ENCODE assay signal across 2 cellular contexts in the genomic region with DNA sequence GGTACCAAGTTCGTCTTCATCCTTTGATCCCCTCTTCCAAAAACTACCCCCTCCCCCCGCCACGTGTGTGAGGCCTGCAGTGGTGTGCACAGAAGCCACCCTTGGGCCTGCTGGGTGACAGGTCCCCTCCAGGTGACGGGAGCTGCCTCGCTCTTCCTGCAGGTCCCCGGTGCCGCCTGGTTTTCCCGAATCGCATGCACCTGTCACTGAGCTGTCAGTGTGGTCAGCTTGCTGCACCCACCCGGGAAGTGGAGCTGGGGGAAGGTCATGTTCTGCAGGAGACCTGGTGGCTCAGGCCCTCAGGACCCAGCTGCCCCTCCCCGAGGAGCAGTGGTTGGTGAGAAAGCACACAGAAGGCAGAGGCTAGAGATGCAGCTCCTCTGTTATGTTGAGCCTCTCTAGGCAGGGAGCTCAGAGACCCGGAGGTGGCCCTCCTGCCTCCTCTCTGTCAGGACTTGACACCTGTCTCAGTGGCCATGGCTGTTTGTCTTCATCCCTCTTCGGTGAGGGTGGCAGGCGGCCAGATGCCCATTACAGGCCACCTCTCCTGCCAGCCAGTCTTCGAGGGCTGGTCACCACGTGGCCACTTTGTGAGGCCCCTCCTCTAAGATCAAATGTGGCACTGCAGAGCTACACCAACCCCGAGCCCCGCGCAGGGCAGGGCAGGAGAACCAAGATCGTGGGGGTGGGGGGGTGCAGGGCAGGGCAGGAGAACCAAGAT.
TF ChIP-seq lines count a peak whose summit lies in the region.

No MANE protein-coding gene starts in this region.

TF ChIP-seq in K562, 482 proteins besides CTCF, POLR2A, EP300 and RAD21:
- TF ChIP-seq CBX8 (IDR thresholded peaks at IDR 0.05; ENCODE audit: borderline replicate concordance, extremely low read depth, low read depth, low read length, poor library complexity, severe bottlenecking): no peak
- no peak for TF ChIP-seq HDAC6 (IDR thresholded peaks at IDR 0.05; ENCODE audit: low read depth, low read length)
- TF ChIP-seq POLR2G (IDR thresholded peaks at IDR 0.05; ENCODE audit: low read depth, low read length): 0 out of 2 replicates have a peak, but pooled peaks have one; percentile 14
- no peak for TF ChIP-seq PYGO2 (tag; IDR thresholded peaks at IDR 0.05)
- no peak for TF ChIP-seq SPI1 (IDR thresholded peaks at IDR 0.05; ENCODE audit: borderline replicate concordance, low read depth, low read length)
- TF ChIP-seq, protein P1, sequence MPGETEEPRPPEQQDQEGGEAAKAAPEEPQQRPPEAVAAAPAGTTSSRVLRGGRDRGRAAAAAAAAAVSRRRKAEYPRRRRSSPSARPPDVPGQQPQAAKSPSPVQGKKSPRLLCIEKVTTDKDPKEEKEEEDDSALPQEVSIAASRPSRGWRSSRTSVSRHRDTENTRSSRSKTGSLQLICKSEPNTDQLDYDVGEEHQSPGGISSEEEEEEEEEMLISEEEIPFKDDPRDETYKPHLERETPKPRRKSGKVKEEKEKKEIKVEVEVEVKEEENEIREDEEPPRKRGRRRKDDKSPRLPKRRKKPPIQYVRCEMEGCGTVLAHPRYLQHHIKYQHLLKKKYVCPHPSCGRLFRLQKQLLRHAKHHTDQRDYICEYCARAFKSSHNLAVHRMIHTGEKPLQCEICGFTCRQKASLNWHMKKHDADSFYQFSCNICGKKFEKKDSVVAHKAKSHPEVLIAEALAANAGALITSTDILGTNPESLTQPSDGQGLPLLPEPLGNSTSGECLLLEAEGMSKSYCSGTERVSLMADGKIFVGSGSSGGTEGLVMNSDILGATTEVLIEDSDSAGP (CRISPR knock-in tag; IDR thresholded peaks at IDR 0.05): no peak

TF ChIP-seq in HepG2, 621 proteins besides CTCF, POLR2A, EP300 and RAD21:
- no peak for TF ChIP-seq NCOA1 (CRISPR knock-in tag; IDR thresholded peaks at IDR 0.05)
- TF ChIP-seq HOXA3 (CRISPR knock-in tag; IDR thresholded peaks at IDR 0.05): no peak
- no peak for TF ChIP-seq ZNF747 (CRISPR knock-in tag; IDR thresholded peaks at IDR 0.05; ENCODE audit: borderline replicate concordance)
- TF ChIP-seq ZNF670 (CRISPR knock-in tag; IDR thresholded peaks at IDR 0.05; ENCODE audit: borderline replicate concordance): no peak
- TF ChIP-seq ONECUT2 (CRISPR knock-in tag; IDR thresholded peaks at IDR 0.05): no peak
- TF ChIP-seq, protein P2, sequence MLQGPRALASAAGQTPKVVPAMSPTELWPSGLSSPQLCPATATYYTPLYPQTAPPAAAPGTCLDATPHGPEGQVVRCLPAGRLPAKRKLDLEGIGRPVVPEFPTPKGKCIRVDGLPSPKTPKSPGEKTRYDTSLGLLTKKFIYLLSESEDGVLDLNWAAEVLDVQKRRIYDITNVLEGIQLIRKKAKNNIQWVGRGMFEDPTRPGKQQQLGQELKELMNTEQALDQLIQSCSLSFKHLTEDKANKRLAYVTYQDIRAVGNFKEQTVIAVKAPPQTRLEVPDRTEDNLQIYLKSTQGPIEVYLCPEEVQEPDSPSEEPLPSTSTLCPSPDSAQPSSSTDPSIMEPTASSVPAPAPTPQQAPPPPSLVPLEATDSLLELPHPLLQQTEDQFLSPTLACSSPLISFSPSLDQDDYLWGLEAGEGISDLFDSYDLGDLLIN (CRISPR knock-in tag; IDR thresholded peaks at IDR 0.05; ENCODE audit: borderline replicate concordance): no peak
- TF ChIP-seq DMAP1 (CRISPR knock-in tag; IDR thresholded peaks at IDR 0.05): no peak
- TF ChIP-seq, protein P3, sequence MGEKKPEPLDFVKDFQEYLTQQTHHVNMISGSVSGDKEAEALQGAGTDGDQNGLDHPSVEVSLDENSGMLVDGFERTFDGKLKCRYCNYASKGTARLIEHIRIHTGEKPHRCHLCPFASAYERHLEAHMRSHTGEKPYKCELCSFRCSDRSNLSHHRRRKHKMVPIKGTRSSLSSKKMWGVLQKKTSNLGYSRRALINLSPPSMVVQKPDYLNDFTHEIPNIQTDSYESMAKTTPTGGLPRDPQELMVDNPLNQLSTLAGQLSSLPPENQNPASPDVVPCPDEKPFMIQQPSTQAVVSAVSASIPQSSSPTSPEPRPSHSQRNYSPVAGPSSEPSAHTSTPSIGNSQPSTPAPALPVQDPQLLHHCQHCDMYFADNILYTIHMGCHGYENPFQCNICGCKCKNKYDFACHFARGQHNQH (CRISPR knock-in tag; IDR thresholded peaks at IDR 0.05): no peak
- no peak for TF ChIP-seq RCOR2 (CRISPR knock-in tag; IDR thresholded peaks at IDR 0.05)
- TF ChIP-seq SYNCRIP (IDR thresholded peaks at IDR 0.05; ENCODE audit: insufficient read depth, low read depth, low read length): no peak
- TF ChIP-seq, protein P4, sequence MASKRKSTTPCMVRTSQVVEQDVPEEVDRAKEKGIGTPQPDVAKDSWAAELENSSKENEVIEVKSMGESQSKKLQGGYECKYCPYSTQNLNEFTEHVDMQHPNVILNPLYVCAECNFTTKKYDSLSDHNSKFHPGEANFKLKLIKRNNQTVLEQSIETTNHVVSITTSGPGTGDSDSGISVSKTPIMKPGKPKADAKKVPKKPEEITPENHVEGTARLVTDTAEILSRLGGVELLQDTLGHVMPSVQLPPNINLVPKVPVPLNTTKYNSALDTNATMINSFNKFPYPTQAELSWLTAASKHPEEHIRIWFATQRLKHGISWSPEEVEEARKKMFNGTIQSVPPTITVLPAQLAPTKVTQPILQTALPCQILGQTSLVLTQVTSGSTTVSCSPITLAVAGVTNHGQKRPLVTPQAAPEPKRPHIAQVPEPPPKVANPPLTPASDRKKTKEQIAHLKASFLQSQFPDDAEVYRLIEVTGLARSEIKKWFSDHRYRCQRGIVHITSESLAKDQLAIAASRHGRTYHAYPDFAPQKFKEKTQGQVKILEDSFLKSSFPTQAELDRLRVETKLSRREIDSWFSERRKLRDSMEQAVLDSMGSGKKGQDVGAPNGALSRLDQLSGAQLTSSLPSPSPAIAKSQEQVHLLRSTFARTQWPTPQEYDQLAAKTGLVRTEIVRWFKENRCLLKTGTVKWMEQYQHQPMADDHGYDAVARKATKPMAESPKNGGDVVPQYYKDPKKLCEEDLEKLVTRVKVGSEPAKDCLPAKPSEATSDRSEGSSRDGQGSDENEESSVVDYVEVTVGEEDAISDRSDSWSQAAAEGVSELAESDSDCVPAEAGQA (IDR thresholded peaks at IDR 0.05; ENCODE audit: low read depth): no peak
- TF ChIP-seq, protein P4 (CRISPR knock-in tag; IDR thresholded peaks at IDR 0.05; ENCODE audit: borderline replicate concordance): no peak
